Comparison of ENCODE assay signal across 28 cellular contexts in genomic region chr7:126499481-126499880, GRCh38.
"Had no signal": no experiment of that assay in that cellular context is flagged by ENCODE, and none has a peak within 500 bp of the region (broad histone marks: within the 10 kb centered on the region; RNA-seq: fewer than 3 reads in every experiment).

No MANE protein-coding gene starts in this region.

- H3K27ac Mint-ChIP-seq: stimulated activated effector memory CD8-positive, alpha-beta T cell treated with anti-CD3 and anti-CD28 coated beads, Interleukin-12 subunit alpha, Interleukin-12 subunit beta, amount 100 ng/mL, for 72 hours; stimulated activated memory B cell treated with anti-CD40 and anti-IgM and Interleukin-4, amounts not matched to agents 10 μg/mL and 1 μg/mL and 100 μg/mL, for 72 hours; stimulated activated naive B cell treated with anti-CD40 and anti-IgM and Interleukin-4, amounts not matched to agents 10 μg/mL and 1 μg/mL and 100 μg/mL, for 72 hours; stimulated activated naive CD8-positive, alpha-beta T cell treated with anti-CD3 and anti-CD28 coated beads, Interleukin-15, amount 100 ng/mL, for 72 hours; stimulated activated naive CD8-positive, alpha-beta T cell treated with anti-CD3 and anti-CD28 coated beads, Interleukin-15, Interleukin-2, amounts not matched to agents 100 ng/mL and 50 ng/mL, for 24 hours; type B pancreatic cell had no signal

- H3K36me3 Mint-ChIP-seq: stimulated activated effector memory CD8-positive, alpha-beta T cell treated with anti-CD3 and anti-CD28 coated beads, Interleukin-12 subunit alpha, Interleukin-12 subunit beta, amount 100 ng/mL, for 72 hours; stimulated activated memory B cell treated with anti-CD40 and anti-IgM and Interleukin-4, amounts not matched to agents 10 μg/mL and 1 μg/mL and 100 μg/mL, for 72 hours; stimulated activated naive B cell treated with anti-CD40 and anti-IgM and Interleukin-4, amounts not matched to agents 10 μg/mL and 1 μg/mL and 100 μg/mL, for 72 hours; type B pancreatic cell had no signal

- H3K36me3 ChIP-seq: stomach, suprapubic skin, thoracic aorta, thyroid gland, tibial artery, tibial nerve, transverse colon, upper lobe of left lung, upper lobe of right lung, uterus, vagina had no signal

- ATAC-seq: stimulated activated effector memory CD8-positive, alpha-beta T cell treated with anti-CD3 and anti-CD28 coated beads, Interleukin-12 subunit alpha, Interleukin-12 subunit beta, amount 100 ng/mL, for 72 hours; stimulated activated memory B cell treated with anti-CD40 and anti-IgM and Interleukin-4, amounts not matched to agents 10 μg/mL and 1 μg/mL and 100 μg/mL, for 72 hours; stimulated activated naive B cell treated with anti-CD40 and anti-IgM and Interleukin-4, amounts not matched to agents 10 μg/mL and 1 μg/mL and 100 μg/mL, for 72 hours; stimulated activated naive CD8-positive, alpha-beta T cell treated with anti-CD3 and anti-CD28 coated beads, Interleukin-15, amount 100 ng/mL, for 72 hours; stimulated activated naive CD8-positive, alpha-beta T cell treated with anti-CD3 and anti-CD28 coated beads, Interleukin-15, Interleukin-2, amounts not matched to agents 100 U/mL and 50 U/mL, for 24 hours; upper lobe of right lung had no signal

- H3K27ac ChIP-seq: stomach, suprapubic skin, testis, thoracic aorta, thyroid gland, tibial artery, tibial nerve, transverse colon, upper lobe of left lung, upper lobe of right lung, uterus, vagina had no signal

- H3K4me1 ChIP-seq: suprapubic skin, testis, tibial nerve, transverse colon, upper lobe of left lung, upper lobe of right lung, uterus, vagina had no signal

- H3K27me3 ChIP-seq: stomach, suprapubic skin, testis, thyroid gland, tibial artery, tibial nerve, transverse colon, upper lobe of left lung, upper lobe of right lung, uterus, vagina had no signal

- FAIRE-seq: urothelium cell line had no signal

- H3K4me1 Mint-ChIP-seq: stimulated activated effector memory CD8-positive, alpha-beta T cell treated with anti-CD3 and anti-CD28 coated beads, Interleukin-12 subunit alpha, Interleukin-12 subunit beta, amount 100 ng/mL, for 72 hours; stimulated activated memory B cell treated with anti-CD40 and anti-IgM and Interleukin-4, amounts not matched to agents 10 μg/mL and 1 μg/mL and 100 μg/mL, for 72 hours; stimulated activated naive B cell treated with anti-CD40 and anti-IgM and Interleukin-4, amounts not matched to agents 10 μg/mL and 1 μg/mL and 100 μg/mL, for 72 hours; stimulated activated naive CD8-positive, alpha-beta T cell treated with anti-CD3 and anti-CD28 coated beads, Interleukin-15, amount 100 ng/mL, for 72 hours had no signal

- H3K9me3 ChIP-seq: stomach, suprapubic skin, testis, thoracic aorta, thyroid gland, tibial artery, tibial nerve, transverse colon, upper lobe of left lung, upper lobe of right lung, uterus, vagina had no signal

- H3K9me3 Mint-ChIP-seq: stimulated activated memory B cell treated with anti-CD40 and anti-IgM and Interleukin-4, amounts not matched to agents 10 μg/mL and 1 μg/mL and 100 μg/mL, for 72 hours; type B pancreatic cell had no signal

- H3K4me3 Mint-ChIP-seq: stimulated activated effector memory CD8-positive, alpha-beta T cell treated with anti-CD3 and anti-CD28 coated beads, Interleukin-12 subunit alpha, Interleukin-12 subunit beta, amount 100 ng/mL, for 72 hours; stimulated activated memory B cell treated with anti-CD40 and anti-IgM and Interleukin-4, amounts not matched to agents 10 μg/mL and 1 μg/mL and 100 μg/mL, for 72 hours; stimulated activated naive B cell treated with anti-CD40 and anti-IgM and Interleukin-4, amounts not matched to agents 10 μg/mL and 1 μg/mL and 100 μg/mL, for 72 hours; stimulated activated naive CD8-positive, alpha-beta T cell treated with anti-CD3 and anti-CD28 coated beads, Interleukin-15, amount 100 ng/mL, for 72 hours; stimulated activated naive CD8-positive, alpha-beta T cell treated with anti-CD3 and anti-CD28 coated beads, Interleukin-15, Interleukin-2, amounts not matched to agents 100 ng/mL and 50 ng/mL, for 24 hours; type B pancreatic cell had no signal

- H3K4me3 ChIP-seq: stomach, suprapubic skin, testis, thoracic aorta, thyroid gland, tibial artery, tibial nerve, transverse colon, upper lobe of left lung, upper lobe of right lung, uterus, vagina had no signal

- H3K27me3 Mint-ChIP-seq: stimulated activated memory B cell treated with anti-CD40 and anti-IgM and Interleukin-4, amounts not matched to agents 10 μg/mL and 1 μg/mL and 100 μg/mL, for 72 hours; stimulated activated naive B cell treated with anti-CD40 and anti-IgM and Interleukin-4, amounts not matched to agents 10 μg/mL and 1 μg/mL and 100 μg/mL, for 72 hours; stimulated activated naive CD8-positive, alpha-beta T cell treated with anti-CD3 and anti-CD28 coated beads, Interleukin-15, amount 100 ng/mL, for 72 hours; stimulated activated naive CD8-positive, alpha-beta T cell treated with anti-CD3 and anti-CD28 coated beads, Interleukin-15, Interleukin-2, amounts not matched to agents 100 ng/mL and 50 ng/mL, for 24 hours; type B pancreatic cell had no signal

- DNase-seq: stimulated activated CD4-positive, alpha-beta T cell treated with anti-CD3 and anti-CD28 coated beads, Interleukin-2, amount 100 ng/mL, for 48 hours; stimulated activated CD4-positive, alpha-beta T cell treated with anti-CD3 and anti-CD28 coated beads, Interleukin-4, amount 100 ng/mL, for 1 hour; stimulated activated CD4-positive, alpha-beta T cell treated with anti-CD3 and anti-CD28 coated beads, Interleukin-4, amount 100 ng/mL, for 24 hours; stimulated activated CD4-positive, alpha-beta T cell treated with anti-CD3 and anti-CD28 coated beads, Interleukin-4, amount 100 ng/mL, for 4 hours; stimulated activated CD8-positive, alpha-beta memory T cell treated with anti-CD3 and anti-CD28 coated beads, Interleukin-4, amount 100 ng/mL, for 48 hours; stimulated activated naive B cell treated with anti-CD40 and anti-IgM and Interleukin-4, amounts not matched to agents 10 μg/mL and 1 μg/mL and 100 μg/mL, for 72 hours; stimulated activated naive CD4-positive, alpha-beta T cell; stimulated activated naive CD4-positive, alpha-beta T cell treated with Interleukin-2 at 50 U/mL for 16 hours; stimulated activated naive CD8-positive, alpha-beta T cell treated with anti-CD3 and anti-CD28 coated beads, Interleukin-15, amount 100 ng/mL, for 72 hours; stimulated activated naive CD8-positive, alpha-beta T cell treated with anti-CD3 and anti-CD28 coated beads, Interleukin-15, Interleukin-2, amounts not matched to agents 100 U/mL and 50 U/mL, for 24 hours; stomach; substantia nigra; testis; thyroid gland; tibial artery; transverse colon; upper lobe of left lung; upper lobe of right lung; uterus had no signal
